ENCODE assay signal across 20 cellular contexts in the genomic region with DNA sequence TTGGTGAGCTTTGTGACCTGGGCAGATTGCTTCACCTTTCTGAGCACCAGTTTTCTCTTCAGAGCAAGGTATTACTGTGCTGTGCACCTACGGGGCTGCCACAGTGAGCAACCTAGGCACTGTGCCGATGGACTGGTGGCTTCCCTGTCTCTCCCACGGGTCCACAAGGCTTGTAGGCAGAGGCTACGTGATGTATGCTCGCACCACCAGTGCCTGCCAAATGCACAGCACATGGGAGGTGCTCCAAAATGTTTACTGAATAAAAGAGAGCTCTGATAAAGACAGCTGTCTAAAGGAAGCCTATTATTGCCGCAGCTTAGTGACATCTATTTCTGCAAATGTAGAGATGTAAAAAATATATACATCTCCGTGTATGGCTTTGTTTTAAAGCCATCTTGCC.
DNase-seq lines count a peak whose midpoint lies in the region; ATAC-seq and TF ChIP-seq lines count a peak whose summit lies in the region.
"Had no signal": no experiment of that assay in that cellular context is flagged by ENCODE, and none has a peak within 500 bp of the region (broad histone marks: within the 10 kb centered on the region; RNA-seq: fewer than 3 reads in every experiment).

No MANE protein-coding gene starts in this region.

- CTCF ChIA-PET in CD4-positive, alpha-beta memory T cell (lab: Charles Lee; ENCODE audit: partially characterized antibody): interaction anchor here (1.1 kb wide), 1 partner anchor 21 kb away, joined by 3 read pairs; no protein-coding TSS in a partner anchor
- CTCF ChIA-PET in CD8-positive, alpha-beta T cell (lab: Charles Lee): interaction anchor here (1.6 to 2.8 kb wide), 2 partner anchors 142 to 163 kb away, joined by 4 to 9 read pairs; no protein-coding TSS in a partner anchor

- H3K36me3 Mint-ChIP-seq in CD4-positive, alpha-beta memory T cell: peaks cover 0 to 6% of the 10 kb centered on the region in 2 donors
- no peaks in the 10 kb centered on the region for H3K36me3 Mint-ChIP-seq in CD8-positive, alpha-beta T cell
- H3K36me3 Mint-ChIP-seq: activated naive CD4-positive, alpha-beta T cell treated with anti-CD3 and anti-CD28 coated beads, Interleukin-2, amount 50 U/mL, for 72 hours had no signal

- no peaks in the 10 kb centered on the region for H3K27me3 Mint-ChIP-seq in CD4-positive, alpha-beta memory T cell
- H3K27me3 Mint-ChIP-seq in CD8-positive, alpha-beta T cell (ENCODE audit: low read depth): no peaks in the 10 kb centered on the region
- H3K27me3 Mint-ChIP-seq: memory B cell; stimulated activated naive CD8-positive, alpha-beta T cell treated with anti-CD3 and anti-CD28 coated beads, Interleukin-15, Interleukin-2, amounts not matched to agents 100 ng/mL and 50 ng/mL, for 24 hours had no signal

- ATAC-seq in CD8-positive, alpha-beta T cell: no peak
- ATAC-seq in HG02981 (IDR thresholded peaks at IDR 0.05; ENCODE audit: unreplicated experiment) (no peak), HG03457 (IDR thresholded peaks at IDR 0.05; ENCODE audit: unreplicated experiment) (no peak)
- ATAC-seq: activated naive CD4-positive, alpha-beta T cell treated with anti-CD3 and anti-CD28 coated beads, Interleukin-2, amount 50 U/mL, for 72 hours; gastroesophageal sphincter; HCT116 had no signal

- peaks cover 0 to 1% (median 0%) of the 10 kb centered on the region in 8 donors for H3K9me3 Mint-ChIP-seq in CD4-positive, alpha-beta memory T cell
- H3K9me3 Mint-ChIP-seq in CD8-positive, alpha-beta T cell: no peaks in the 10 kb centered on the region
- H3K9me3 Mint-ChIP-seq: activated naive CD4-positive, alpha-beta T cell treated with anti-CD3 and anti-CD28 coated beads, Interleukin-2, amount 50 U/mL, for 72 hours; memory B cell; stimulated activated naive CD8-positive, alpha-beta T cell treated with anti-CD3 and anti-CD28 coated beads, Interleukin-15, Interleukin-2, amounts not matched to agents 100 ng/mL and 50 ng/mL, for 24 hours; T-helper 1 cell treated with Interleukin-12 subunit alpha and Interleukin-12 subunit beta and Interleukin-4 antibody, amounts not matched to agents 30 μg/mL and 1 μg/mL, for 36 hours had no signal

- no peaks in the 10 kb centered on the region for H3K9me3 ChIP-seq in CD4-positive, alpha-beta memory T cell (ENCODE audit: control insufficient read depth in 1 of 2, low read length in 2 of 2)
- H3K9me3 ChIP-seq in CD8-positive, alpha-beta T cell (ENCODE audit: low read length): no peaks in the 10 kb centered on the region
- H3K9me3 ChIP-seq: Caco-2, gastroesophageal sphincter had no signal

- no peaks in the 10 kb centered on the region for H3K4me1 Mint-ChIP-seq in CD4-positive, alpha-beta memory T cell
- H3K4me1 Mint-ChIP-seq in CD8-positive, alpha-beta T cell (ENCODE audit: low read depth): no peaks in the 10 kb centered on the region
- H3K4me1 Mint-ChIP-seq: memory B cell had no signal

- no peak for TF ChIP-seq CTCF in CD8-positive, alpha-beta T cell (IDR thresholded peaks at IDR 0.05)

- no peaks in the 10 kb centered on the region for H3K4me1 ChIP-seq in CD4-positive, alpha-beta memory T cell (ENCODE audit: insufficient read depth, low read length)
- H3K4me1 ChIP-seq in CD8-positive, alpha-beta T cell (ENCODE audit: insufficient read depth, low read length): no peaks in the 10 kb centered on the region
- H3K4me1 ChIP-seq: Caco-2 had no signal

- no peak overlapping the region for H3K27ac ChIP-seq in CD4-positive, alpha-beta memory T cell (ENCODE audit: low read depth, low read length)
- H3K27ac ChIP-seq in CD8-positive, alpha-beta T cell (ENCODE audit: low read depth, low read length): no peak overlapping the region
- H3K27ac ChIP-seq: cardiac muscle cell, gastroesophageal sphincter, HL-60, KMS-11, skin epidermis had no signal

- H3K4me3 ChIP-seq in CD4-positive, alpha-beta memory T cell (ENCODE audit: low read length in 2 of 2): no peak overlapping the region
- H3K4me3 ChIP-seq in CD8-positive, alpha-beta T cell (ENCODE audit: low read depth, low read length): no peak overlapping the region
- H3K4me3 ChIP-seq: cardiac muscle cell, gastroesophageal sphincter, skin epidermis had no signal

- POLR2A ChIA-PET in CD4-positive, alpha-beta memory T cell (lab: Charles Lee; ENCODE audit: partially characterized antibody): no interaction called here
- POLR2A ChIA-PET in CD8-positive, alpha-beta T cell (lab: Charles Lee): no interaction called here

- DNase-seq in D341Med (ENCODE audit: low spot score) (peak; percentile 45), NCI-H146 (lab: John Stamatoyannopoulos, UW) (peak; percentile 89), NCI-H748 (lab: John Stamatoyannopoulos, UW; ENCODE audit: unreplicated experiment) (peak; percentile 95), middle frontal gyrus (ENCODE audit: extremely low spot score, low spot score) (peak; percentile 13)
- no peak for DNase-seq in CD4-positive, alpha-beta memory T cell
- DNase-seq in CD8-positive, alpha-beta T cell: no peak
- DNase-seq: NCI-H526 treated with DMSO at 0.1 percent for 48 hours had no signal

- no peak overlapping the region for H3K4me3 Mint-ChIP-seq in CD4-positive, alpha-beta memory T cell
- H3K4me3 Mint-ChIP-seq in CD8-positive, alpha-beta T cell: no peak overlapping the region
- H3K4me3 Mint-ChIP-seq: memory B cell; stimulated activated naive CD8-positive, alpha-beta T cell treated with anti-CD3 and anti-CD28 coated beads, Interleukin-15, Interleukin-2, amounts not matched to agents 100 ng/mL and 50 ng/mL, for 24 hours; T-helper 1 cell treated with Interleukin-12 subunit alpha and Interleukin-12 subunit beta and Interleukin-4 antibody, amounts not matched to agents 30 μg/mL and 1 μg/mL, for 36 hours had no signal

- no peaks in the 10 kb centered on the region for H3K36me3 ChIP-seq in CD4-positive, alpha-beta memory T cell (ENCODE audit: insufficient read depth, low read length)
- H3K36me3 ChIP-seq in CD8-positive, alpha-beta T cell (ENCODE audit: insufficient read depth, low read length): no peaks in the 10 kb centered on the region
- H3K36me3 ChIP-seq: cardiac muscle cell had no signal

- intact Hi-C loops in CD4-positive, alpha-beta memory T cell (cut with micrococcal nuclease): no loop called here
- intact Hi-C loops in CD8-positive, alpha-beta T cell (cut with DNase I, micrococcal nuclease): no loop called here

- no peaks in the 10 kb centered on the region for H3K27me3 ChIP-seq in CD4-positive, alpha-beta memory T cell (ENCODE audit: insufficient read depth, low read length)
- no peaks in the 10 kb centered on the region for H3K27me3 ChIP-seq in CD8-positive, alpha-beta T cell (ENCODE audit: insufficient read depth, low read length)
- H3K27me3 ChIP-seq: cardiac muscle cell, gastroesophageal sphincter had no signal

- H3K27ac Mint-ChIP-seq in CD4-positive, alpha-beta memory T cell: no peak overlapping the region
- no peak overlapping the region for H3K27ac Mint-ChIP-seq in CD8-positive, alpha-beta T cell
- H3K27ac Mint-ChIP-seq: activated naive CD4-positive, alpha-beta T cell treated with anti-CD3 and anti-CD28 coated beads, Interleukin-2, amount 50 U/mL, for 72 hours; memory B cell; stimulated activated naive CD8-positive, alpha-beta T cell treated with anti-CD3 and anti-CD28 coated beads, Interleukin-15, Interleukin-2, amounts not matched to agents 100 ng/mL and 50 ng/mL, for 24 hours; T-helper 1 cell treated with Interleukin-12 subunit alpha and Interleukin-12 subunit beta and Interleukin-4 antibody, amounts not matched to agents 30 μg/mL and 1 μg/mL, for 36 hours had no signal

Comparison
In these comparisons a context has a peak if more than half of its experiments do, and no peak if none do; other contexts are left out.
1. DNase-seq: peak in D341Med (single experiment), NCI-H146 (single experiment), NCI-H748 (single experiment) and middle frontal gyrus (single experiment); none in CD4-positive, alpha-beta memory T cell (0 of 5) and CD8-positive, alpha-beta T cell (0 of 7).